In genomic region chr12:27566159-27566558, GRCh38 we compare ENCODE assay signal across 2 cellular contexts.
TF ChIP-seq lines count a peak whose summit lies in the region.

No MANE protein-coding gene starts in this region.

TF ChIP-seq in A549, 52 proteins besides CTCF, POLR2A, EP300 and RAD21:
- no peak for TF ChIP-seq ZFP36 (IDR thresholded peaks at IDR 0.05; ENCODE audit: borderline replicate concordance, partially characterized antibody)
- TF ChIP-seq CHD4 (IDR thresholded peaks at IDR 0.05; ENCODE audit: borderline replicate concordance) = no peak
- no peak for TF ChIP-seq CBX8 (IDR thresholded peaks at IDR 0.05)
- no peak for TF ChIP-seq CBX2 (IDR thresholded peaks at IDR 0.05; ENCODE audit: borderline replicate concordance, low read depth)
- no peak for TF ChIP-seq FOSL2 (IDR thresholded peaks at IDR 0.05)
- TF ChIP-seq FOSL2 (CRISPR knock-in tag; IDR thresholded peaks at IDR 0.05) = no peak
- no peak for TF ChIP-seq ZSCAN20 (CRISPR knock-in tag; IDR thresholded peaks at IDR 0.05)
- no peak for TF ChIP-seq HES2 (IDR thresholded peaks at IDR 0.05)
- no peak for TF ChIP-seq HEYL (CRISPR knock-in tag; IDR thresholded peaks at IDR 0.05)
- TF ChIP-seq CHD2 (IDR thresholded peaks at IDR 0.05; ENCODE audit: low read length, partially characterized antibody) = no peak
- no peak for TF ChIP-seq RFX5 (IDR thresholded peaks at IDR 0.05)
- TF ChIP-seq EHF (CRISPR knock-in tag; IDR thresholded peaks at IDR 0.05) = no peak
- TF ChIP-seq NFE2L2 (conservative IDR thresholded peaks at IDR 0.05; ENCODE audit: low read length) = no peak
- TF ChIP-seq HOXA7 (CRISPR knock-in tag; IDR thresholded peaks at IDR 0.05) = no peak
- TF ChIP-seq, protein P1, sequence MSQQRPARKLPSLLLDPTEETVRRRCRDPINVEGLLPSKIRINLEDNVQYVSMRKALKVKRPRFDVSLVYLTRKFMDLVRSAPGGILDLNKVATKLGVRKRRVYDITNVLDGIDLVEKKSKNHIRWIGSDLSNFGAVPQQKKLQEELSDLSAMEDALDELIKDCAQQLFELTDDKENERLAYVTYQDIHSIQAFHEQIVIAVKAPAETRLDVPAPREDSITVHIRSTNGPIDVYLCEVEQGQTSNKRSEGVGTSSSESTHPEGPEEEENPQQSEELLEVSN (IDR thresholded peaks at IDR 0.05; ENCODE audit: borderline replicate concordance, low read depth) = no peak
- no peak for TF ChIP-seq HOXB13 (CRISPR knock-in tag; IDR thresholded peaks at IDR 0.05; ENCODE audit: low read depth)
- TF ChIP-seq HOXB5 (CRISPR knock-in tag; IDR thresholded peaks at IDR 0.05) = no peak
TF ChIP-seq in A549: peak in this region for 0.

TF ChIP-seq in IMR-90, 13 proteins besides CTCF, POLR2A, EP300 and RAD21 (continued from another document):
- TF ChIP-seq RFX5 (IDR thresholded peaks at IDR 0.05; ENCODE audit: low read depth, low read length) (no peak), BHLHE40 (IDR thresholded peaks at IDR 0.05; ENCODE audit: low read depth, low read length) (no peak), MXI1 (IDR thresholded peaks at IDR 0.05; ENCODE audit: borderline replicate concordance, low read depth, low read length) (no peak), RCOR1 (IDR thresholded peaks at IDR 0.05; ENCODE audit: insufficient replicate concordance, low read length) (no peak), MAZ (IDR thresholded peaks at IDR 0.05; ENCODE audit: borderline replicate concordance, low read depth, low read length) (no peak), CHD1 (IDR thresholded peaks at IDR 0.05; ENCODE audit: low read depth, low read length) (no peak), CEBPB (IDR thresholded peaks at IDR 0.05; ENCODE audit: low read depth, low read length) (no peak), SMC3 (IDR thresholded peaks at IDR 0.05; ENCODE audit: low read depth, low read length) (0 out of 2 replicates have a peak, but pooled peaks have one; percentile 4)
